In the genomic region with DNA sequence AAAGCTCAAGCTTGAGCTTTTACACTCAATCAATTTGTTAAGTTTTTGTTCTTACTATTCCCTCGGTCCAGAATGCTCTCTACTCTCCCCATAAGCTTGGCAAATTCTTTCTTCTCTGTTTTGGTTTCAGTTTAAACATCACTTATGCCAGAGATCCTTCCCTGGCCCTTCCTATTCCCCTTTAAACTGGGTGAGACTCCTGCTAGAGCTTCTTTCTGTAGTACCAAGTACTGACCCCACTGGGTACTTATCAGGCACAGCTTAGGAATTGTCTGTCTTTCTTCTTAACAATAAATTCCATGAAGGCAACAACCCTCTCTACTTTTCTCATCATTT, we compare ENCODE assay signal across 24 cellular contexts.
DNase-seq lines count a peak whose midpoint lies in the region; ATAC-seq, FAIRE-seq and TF ChIP-seq lines count a peak whose summit lies in the region.
"Had no signal": no experiment of that assay in that cellular context is flagged by ENCODE, and none has a peak within 500 bp of the region (broad histone marks: within the 10 kb centered on the region; RNA-seq: fewer than 3 reads in every experiment).

No MANE protein-coding gene starts in this region.

- DNase-seq in A549 (ENCODE audit: low read depth in 1 of 2, low spot score in 1 of 2) (no peak), adipocyte (ENCODE audit: low read depth) (peak; percentile 32), lower lobe of right lung (no peak), cerebellar cortex (ENCODE audit: low spot score) (no peak)
- DNase-seq in naive thymus-derived CD8-positive, alpha-beta T cell = no peak
- DNase-seq in activated naive CD4-positive, alpha-beta T cell treated with anti-CD3 and anti-CD28 coated beads, Interleukin-2, amount 10 ng/mL, durations not matched to agents 7 days and 5 days = no peak
- DNase-seq: activated naive CD8-positive, alpha-beta T cell treated with anti-CD3 and anti-CD28 coated beads, Interleukin-2, amount 10 ng/mL, durations not matched to agents 7 days and 5 days; CD4-positive, alpha-beta T cell; KG1; NCI-H1048; NCI-H2081; NCI-H446; ovary; small intestine; stimulated activated CD4-positive, alpha-beta T cell treated with anti-CD3 and anti-CD28 coated beads, Interleukin-4, amount 100 ng/mL, for 1 hour; T1000 had no signal

- POLR2A ChIA-PET in A549 (lab: Yijun Ruan, JAX) = interaction anchor here (0.5 kb wide), 1 partner anchor 1224 kb away, joined by 3 read pairs; no protein-coding TSS in a partner anchor
- POLR2A ChIA-PET in naive thymus-derived CD8-positive, alpha-beta T cell (lab: Charles Lee) = no interaction called here

- H3K27me3 ChIP-seq in adipocyte (replicated peaks; ENCODE audit: control insufficient read depth, insufficient read depth, low read length) (no peaks in the 10 kb centered on the region), lower lobe of right lung (ENCODE audit: low read depth) (no peaks in the 10 kb centered on the region), skeletal muscle tissue (ENCODE audit: control insufficient read depth in 3 of 3, insufficient read depth in 3 of 3, low read length in 3 of 3) (no peaks in the 10 kb centered on the region)
- H3K27me3 ChIP-seq: ovary had no signal

- TF ChIP-seq CTCF in A549 (IDR thresholded peaks at IDR 0.05) (no peak), lower lobe of right lung (IDR thresholded peaks at IDR 0.05) (no peak)

- H3K9ac ChIP-seq in adipocyte (ENCODE audit: low read length) = peak overlapping the region; percentile 66
- no peak overlapping the region for H3K9ac ChIP-seq in skeletal muscle tissue (ENCODE audit: low read depth in 1 of 3, low read length in 3 of 3)

- H3K4me1 Mint-ChIP-seq in naive thymus-derived CD8-positive, alpha-beta T cell = no peaks in the 10 kb centered on the region
- H3K4me1 Mint-ChIP-seq in activated naive CD4-positive, alpha-beta T cell treated with anti-CD3 and anti-CD28 coated beads, Interleukin-2, amount 10 ng/mL, durations not matched to agents 7 days and 5 days = no peaks in the 10 kb centered on the region
- H3K4me1 Mint-ChIP-seq: activated naive CD8-positive, alpha-beta T cell treated with anti-CD3 and anti-CD28 coated beads, Interleukin-2, amount 10 ng/mL, durations not matched to agents 7 days and 5 days had no signal

- TF ChIP-seq EP300 in A549 (IDR thresholded peaks at IDR 0.05) = no peak

- H3K36me3 ChIP-seq in adipocyte (ENCODE audit: control insufficient read depth, insufficient read depth, low read length, severe bottlenecking) (no peaks in the 10 kb centered on the region), lower lobe of right lung (no peaks in the 10 kb centered on the region), skeletal muscle tissue (ENCODE audit: control insufficient read depth in 3 of 3, insufficient read depth in 3 of 3, low read length in 3 of 3) (no peaks in the 10 kb centered on the region)
- H3K36me3 ChIP-seq: ovary had no signal

- no peak for FAIRE-seq in A549 (lab: Jason Lieb, UNC)
- FAIRE-seq: GM12878, RCC 7860, small intestine had no signal

- no peak for TF ChIP-seq RAD21 in A549 (conservative IDR thresholded peaks at IDR 0.05 in 1 of 2, IDR thresholded peaks at IDR 0.05 in 1 of 2)

- intact Hi-C loops in lower lobe of right lung (cut with DNase I) = no loop called here

- peak overlapping the region; percentile 15; the same call in 2 of the 3 replicates for H3K4me2 ChIP-seq in A549

- H3K9me3 ChIP-seq in A549 = no peaks in the 10 kb centered on the region
- H3K9me3 ChIP-seq in adipocyte (ENCODE audit: control insufficient read depth, low read length) = no peaks in the 10 kb centered on the region
- H3K9me3 ChIP-seq in lower lobe of right lung = no peaks in the 10 kb centered on the region
- H3K9me3 ChIP-seq in skeletal muscle tissue (ENCODE audit: control insufficient read depth in 3 of 3, low read length in 3 of 3) = no peaks in the 10 kb centered on the region
- H3K9me3 ChIP-seq: ovary had no signal

- no peak for TF ChIP-seq POLR2A in A549 (IDR thresholded peaks at IDR 0.05; ENCODE audit: low read length)

- no peaks in the 10 kb centered on the region for H3K36me3 Mint-ChIP-seq in naive thymus-derived CD8-positive, alpha-beta T cell
- H3K36me3 Mint-ChIP-seq in activated naive CD4-positive, alpha-beta T cell treated with anti-CD3 and anti-CD28 coated beads, Interleukin-2, amount 10 ng/mL, durations not matched to agents 7 days and 5 days = no peaks in the 10 kb centered on the region
- H3K36me3 Mint-ChIP-seq: activated naive CD8-positive, alpha-beta T cell treated with anti-CD3 and anti-CD28 coated beads, Interleukin-2, amount 10 ng/mL, durations not matched to agents 7 days and 5 days had no signal

- H3K27ac ChIP-seq in A549 (peak overlapping the region in 1 of 2 experiments; percentile 44; a peak in 4 of 6 replicates), lower lobe of right lung (peak overlapping the region; percentile 57), skeletal muscle tissue (ENCODE audit: low read depth, low read length) (peak overlapping the region; percentile 66)
- H3K27ac ChIP-seq: epithelial cell of prostate, ovary, SK-N-MC had no signal

- CTCF ChIA-PET in A549 (lab: Yijun Ruan, JAX) = interaction anchor here (1.1 to 2.9 kb wide), 6 partner anchors 11 to 204 kb away, joined by 3 to 8 read pairs (median 4); no protein-coding TSS in a partner anchor
- CTCF ChIA-PET in activated naive CD4-positive, alpha-beta T cell treated with anti-CD3 and anti-CD28 coated beads, Interleukin-2, amount 10 ng/mL, durations not matched to agents 7 days and 5 days (lab: Charles Lee) = no interaction called here

- H3K27ac Mint-ChIP-seq in naive thymus-derived CD8-positive, alpha-beta T cell = peak overlapping the region in 1 of 10 donors; percentile 12
- no peak overlapping the region for H3K27ac Mint-ChIP-seq in activated naive CD4-positive, alpha-beta T cell treated with anti-CD3 and anti-CD28 coated beads, Interleukin-2, amount 10 ng/mL, durations not matched to agents 7 days and 5 days
- H3K27ac Mint-ChIP-seq: activated naive CD8-positive, alpha-beta T cell treated with anti-CD3 and anti-CD28 coated beads, Interleukin-2, amount 10 ng/mL, durations not matched to agents 7 days and 5 days; CD4-positive, alpha-beta T cell had no signal

- ATAC-seq in A549 (no peak), lower lobe of right lung (peak in 1 of 2 donors; percentile 32), HG03571 (IDR thresholded peaks at IDR 0.05; ENCODE audit: unreplicated experiment) (no peak)
- no peak for ATAC-seq in naive thymus-derived CD8-positive, alpha-beta T cell
- ATAC-seq: activated CD4-positive, CD25-positive, alpha-beta regulatory T cell treated with anti-CD3 and anti-CD28 coated beads, Interleukin-2, amount 50 U/mL, for 24 hours; GM12878; HCT116 had no signal

- no peaks in the 10 kb centered on the region for H3K9me3 Mint-ChIP-seq in naive thymus-derived CD8-positive, alpha-beta T cell
- H3K9me3 Mint-ChIP-seq in activated naive CD4-positive, alpha-beta T cell treated with anti-CD3 and anti-CD28 coated beads, Interleukin-2, amount 10 ng/mL, durations not matched to agents 7 days and 5 days = no peaks in the 10 kb centered on the region
- H3K9me3 Mint-ChIP-seq: activated naive CD8-positive, alpha-beta T cell treated with anti-CD3 and anti-CD28 coated beads, Interleukin-2, amount 10 ng/mL, durations not matched to agents 7 days and 5 days; CD4-positive, alpha-beta T cell had no signal

- WGBS in A549 (ENCODE audit: missing lambda C conversion rate) = 81% methylated on average over 1 of the region's 1 CpG

- peaks cover 40% of the 10 kb centered on the region for H3K4me1 ChIP-seq in A549
- H3K4me1 ChIP-seq in adipocyte (ENCODE audit: control insufficient read depth, insufficient read depth, low read length) = peaks cover 46% of the 10 kb centered on the region
- peaks cover 24% of the 10 kb centered on the region for H3K4me1 ChIP-seq in lower lobe of right lung
- H3K4me1 ChIP-seq in skeletal muscle tissue (ENCODE audit: control insufficient read depth in 3 of 3, insufficient read depth in 3 of 3, low read length in 3 of 3) = no peaks in the 10 kb centered on the region

- H3K4me3 Mint-ChIP-seq in naive thymus-derived CD8-positive, alpha-beta T cell = no peak overlapping the region
- no peak overlapping the region for H3K4me3 Mint-ChIP-seq in activated naive CD4-positive, alpha-beta T cell treated with anti-CD3 and anti-CD28 coated beads, Interleukin-2, amount 10 ng/mL, durations not matched to agents 7 days and 5 days
- H3K4me3 Mint-ChIP-seq: activated naive CD8-positive, alpha-beta T cell treated with anti-CD3 and anti-CD28 coated beads, Interleukin-2, amount 10 ng/mL, durations not matched to agents 7 days and 5 days; CD4-positive, alpha-beta T cell had no signal

- H3K4me3 ChIP-seq in A549 (no peak overlapping the region), adipocyte (ENCODE audit: low read length) (peak overlapping the region; percentile 26), lower lobe of right lung (no peak overlapping the region), skeletal muscle tissue (ENCODE audit: low read length in 3 of 3) (no peak overlapping the region)
- H3K4me3 ChIP-seq: GM12878, ovary, SK-N-MC had no signal

- H3K27me3 Mint-ChIP-seq in naive thymus-derived CD8-positive, alpha-beta T cell = no peaks in the 10 kb centered on the region
- peaks cover 2% of the 10 kb centered on the region for H3K27me3 Mint-ChIP-seq in activated naive CD4-positive, alpha-beta T cell treated with anti-CD3 and anti-CD28 coated beads, Interleukin-2, amount 10 ng/mL, durations not matched to agents 7 days and 5 days
- H3K27me3 Mint-ChIP-seq: activated naive CD8-positive, alpha-beta T cell treated with anti-CD3 and anti-CD28 coated beads, Interleukin-2, amount 10 ng/mL, durations not matched to agents 7 days and 5 days; CD4-positive, alpha-beta T cell had no signal

TF ChIP-seq in A549, 52 proteins besides CTCF, POLR2A, EP300 and RAD21:
- TF ChIP-seq HOXB5 (CRISPR knock-in tag; IDR thresholded peaks at IDR 0.05) = no peak
- no peak for TF ChIP-seq JUNB (IDR thresholded peaks at IDR 0.05)
- TF ChIP-seq, protein P1, sequence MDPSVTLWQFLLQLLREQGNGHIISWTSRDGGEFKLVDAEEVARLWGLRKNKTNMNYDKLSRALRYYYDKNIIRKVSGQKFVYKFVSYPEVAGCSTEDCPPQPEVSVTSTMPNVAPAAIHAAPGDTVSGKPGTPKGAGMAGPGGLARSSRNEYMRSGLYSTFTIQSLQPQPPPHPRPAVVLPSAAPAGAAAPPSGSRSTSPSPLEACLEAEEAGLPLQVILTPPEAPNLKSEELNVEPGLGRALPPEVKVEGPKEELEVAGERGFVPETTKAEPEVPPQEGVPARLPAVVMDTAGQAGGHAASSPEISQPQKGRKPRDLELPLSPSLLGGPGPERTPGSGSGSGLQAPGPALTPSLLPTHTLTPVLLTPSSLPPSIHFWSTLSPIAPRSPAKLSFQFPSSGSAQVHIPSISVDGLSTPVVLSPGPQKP (IDR thresholded peaks at IDR 0.05; ENCODE audit: low read depth, low read length) = no peak
